In the genomic region with DNA sequence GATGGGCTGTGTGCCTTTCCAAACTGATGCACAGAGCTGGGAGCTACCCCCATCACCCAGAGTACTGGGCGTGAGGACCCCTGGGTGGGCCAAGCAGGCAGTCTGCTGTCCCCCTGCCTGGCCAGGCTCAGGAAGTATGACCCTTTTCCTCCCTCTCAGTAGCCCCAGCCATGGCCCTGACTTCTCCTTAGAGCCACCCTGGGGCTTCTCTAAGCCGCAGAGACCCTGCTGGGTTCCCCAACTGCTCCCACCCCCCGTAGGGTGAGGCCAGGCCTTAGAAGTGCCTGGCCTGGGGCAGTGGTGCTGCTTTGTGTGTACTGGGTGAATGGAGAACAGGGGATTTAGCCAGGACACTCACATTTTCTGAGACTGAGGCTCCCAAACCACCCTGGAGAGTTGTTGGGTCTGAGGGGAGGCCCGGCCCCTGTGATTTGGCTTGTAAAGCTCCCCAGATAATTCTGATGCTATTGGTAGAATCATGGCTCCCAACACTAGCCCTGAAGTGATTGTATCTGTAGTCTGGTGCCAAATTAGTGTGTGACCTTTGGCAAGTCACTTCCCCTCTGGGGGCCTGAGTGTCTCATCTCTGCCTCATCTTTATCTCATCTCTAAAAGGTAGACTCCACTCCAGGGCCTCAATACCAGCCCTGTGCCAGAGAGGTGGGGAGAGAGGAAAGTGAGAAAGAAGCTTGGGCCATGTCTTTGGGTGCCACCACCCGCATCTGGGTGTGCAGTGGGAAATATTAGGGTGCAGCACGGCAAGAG, we compare ENCODE assay signal across 10 cellular contexts.
DNase-seq lines count a peak whose midpoint lies in the region; ATAC-seq, FAIRE-seq and TF ChIP-seq lines count a peak whose summit lies in the region.
"Had no signal": no experiment of that assay in that cellular context is flagged by ENCODE, and none has a peak within 500 bp of the region (broad histone marks: within the 10 kb centered on the region; RNA-seq: fewer than 3 reads in every experiment).

No MANE protein-coding gene starts in this region.

- no peak for TF ChIP-seq CTCF in glutamatergic neuron (IDR thresholded peaks at IDR 0.05; ENCODE audit: partially characterized antibody, unreplicated experiment)

- POLR2A ChIA-PET in T-cell (lab: Charles Lee) = no interaction called here

- no peak for TF ChIP-seq POLR2A in GM12891 (IDR thresholded peaks at IDR 0.05; ENCODE audit: low read depth, low read length)

- H3K36me3 Mint-ChIP-seq in T-cell (no peaks in the 10 kb centered on the region), glutamatergic neuron (ENCODE audit: unreplicated experiment) (peaks cover 10% of the 10 kb centered on the region)

- H3K27me3 Mint-ChIP-seq in T-cell (no peaks in the 10 kb centered on the region), glutamatergic neuron (ENCODE audit: unreplicated experiment) (peaks cover 42% of the 10 kb centered on the region)

- H3K4me1 Mint-ChIP-seq in T-cell = peaks cover 52 to 72% (median 64%) of the 10 kb centered on the region in 3 donors
- H3K4me1 Mint-ChIP-seq in glutamatergic neuron (ENCODE audit: low read depth, unreplicated experiment) = peaks cover 45% of the 10 kb centered on the region

- no peaks in the 10 kb centered on the region for H3K9me3 Mint-ChIP-seq in T-cell
- H3K9me3 Mint-ChIP-seq in glutamatergic neuron (ENCODE audit: unreplicated experiment) = peaks cover 33% of the 10 kb centered on the region

- H3K4me3 Mint-ChIP-seq in T-cell (peak overlapping the region in 1 of 3 donors; percentile 46), glutamatergic neuron (ENCODE audit: unreplicated experiment) (peak overlapping the region; percentile 72)

- CTCF ChIA-PET in T-cell (lab: Charles Lee) = no interaction called here

- no peak for ATAC-seq in T-cell (replicated peaks in 1 of 4)
- no peak for ATAC-seq in GM18517 (IDR thresholded peaks at IDR 0.05; ENCODE audit: unreplicated experiment)
- ATAC-seq in HG03280 (IDR thresholded peaks at IDR 0.05; ENCODE audit: unreplicated experiment) = no peak
- no peak for ATAC-seq in GM19324 (IDR thresholded peaks at IDR 0.05; ENCODE audit: low FRiP score, unreplicated experiment)
- ATAC-seq: HCT116, Panc1 had no signal

- FAIRE-seq in GM12891 (lab: Jason Lieb, UNC) = peak; percentile 72

- DNase-seq in GM12891 (ENCODE audit: insufficient read length, low spot score) (no peak), T-cell (no peak), glutamatergic neuron (no peak), NCI-H524 treated with DMSO at 0.1 percent for 48 hours (lab: John Stamatoyannopoulos, UW) (no peak)
- peak; percentile 46 for DNase-seq in stimulated activated CD8-positive, alpha-beta memory T cell treated with anti-CD3 and anti-CD28 coated beads, Interleukin-4, amount 100 ng/mL, for 48 hours

- H3K27ac Mint-ChIP-seq in T-cell (peak overlapping the region; percentile 40 to 49), glutamatergic neuron (ENCODE audit: unreplicated experiment) (peak overlapping the region; percentile 56)

TF ChIP-seq in GM12891, 5 proteins besides CTCF, POLR2A, EP300 and RAD21:
- TF ChIP-seq POLR2AphosphoS5 (IDR thresholded peaks at IDR 0.05; ENCODE audit: low read depth, low read length) (no peak), SPI1 (IDR thresholded peaks at IDR 0.05; ENCODE audit: low read depth, low read length) (peak; percentile 75)
TF ChIP-seq in GM12891: peak in this region for 1.
